ENCODE assay signal across 16 cellular contexts in the genomic region with DNA sequence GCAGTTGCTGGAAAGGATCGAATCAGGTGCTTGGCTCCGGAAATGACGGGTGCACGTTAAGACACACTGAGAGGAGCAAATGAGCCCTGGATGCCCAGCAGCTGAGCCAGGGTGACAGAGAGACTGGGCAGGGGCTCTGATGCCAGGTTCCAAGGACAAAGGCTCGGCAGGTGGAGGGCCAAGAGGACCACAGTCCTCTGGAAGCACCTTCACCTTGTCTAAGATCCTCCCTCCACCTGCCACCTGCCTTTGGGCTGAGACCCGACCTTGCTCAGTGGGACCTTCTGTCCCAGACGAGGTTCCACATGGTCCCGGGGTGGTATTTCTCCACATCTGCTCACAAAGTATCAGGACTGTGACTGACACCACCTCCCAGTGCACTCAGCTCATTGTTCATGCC. TPM values are rescaled to one million over a fixed set of nuclear protein-coding genes. Genes with fewer than 3 reads are reported as not detected.
"Had no signal": no experiment of that assay in that cellular context is flagged by ENCODE, and none has a peak within 500 bp of the region (broad histone marks: within the 10 kb centered on the region; RNA-seq: fewer than 3 reads in every experiment).

No MANE protein-coding gene starts in this region.

- H3K4me1 Mint-ChIP-seq: activated naive CD4-positive, alpha-beta T cell treated with anti-CD3 and anti-CD28 coated beads, Interleukin-2, amount 10 ng/mL, durations not matched to agents 7 days and 5 days; activated T-helper 17 cell treated with anti-CD3 and anti-CD28 coated beads, Interleukin-2, amount 50 U/mL, for 72 hours; stimulated activated effector memory CD8-positive, alpha-beta T cell treated with anti-CD3 and anti-CD28 coated beads, Interleukin-12 subunit alpha, Interleukin-12 subunit beta, amount 100 ng/mL, for 72 hours had no signal

- DNase-seq: activated CD4-positive, alpha-beta T cell treated with anti-CD3 and anti-CD28 coated beads for 4 hours; activated CD8-positive, alpha-beta memory T cell treated with anti-CD3 and anti-CD28 coated beads for 24 hours; activated naive CD4-positive, alpha-beta T cell treated with anti-CD3 and anti-CD28 coated beads, Interleukin-2, amount 10 ng/mL, durations not matched to agents 7 days and 5 days; activated T-cell treated with anti-CD3 and anti-CD28 coated beads for 4 hours; adrenal gland; central memory CD4-positive, alpha-beta T cell; cortex of kidney; left ventricle myocardium superior; nucleus accumbens; T-cell; T1000; thyroid gland had no signal

- H3K27ac ChIP-seq: adrenal gland, prostate gland, thyroid gland, vagina had no signal

- H3K9me3 Mint-ChIP-seq: activated naive CD4-positive, alpha-beta T cell treated with anti-CD3 and anti-CD28 coated beads, Interleukin-2, amount 10 ng/mL, durations not matched to agents 7 days and 5 days; activated T-helper 17 cell treated with anti-CD3 and anti-CD28 coated beads, Interleukin-2, amount 50 U/mL, for 72 hours; stimulated activated effector memory CD8-positive, alpha-beta T cell treated with anti-CD3 and anti-CD28 coated beads, Interleukin-12 subunit alpha, Interleukin-12 subunit beta, amount 100 ng/mL, for 72 hours; T-cell had no signal

- H3K27me3 ChIP-seq: thyroid gland, vagina had no signal

- H3K4me3 Mint-ChIP-seq: activated naive CD4-positive, alpha-beta T cell treated with anti-CD3 and anti-CD28 coated beads, Interleukin-2, amount 10 ng/mL, durations not matched to agents 7 days and 5 days; activated T-helper 17 cell treated with anti-CD3 and anti-CD28 coated beads, Interleukin-2, amount 50 U/mL, for 72 hours; stimulated activated effector memory CD8-positive, alpha-beta T cell treated with anti-CD3 and anti-CD28 coated beads, Interleukin-12 subunit alpha, Interleukin-12 subunit beta, amount 100 ng/mL, for 72 hours; T-cell had no signal

- H3K4me3 ChIP-seq: prostate gland had no signal

- H3K36me3 ChIP-seq: adrenal gland, prostate gland, thyroid gland, vagina had no signal

- H3K36me3 Mint-ChIP-seq: activated naive CD4-positive, alpha-beta T cell treated with anti-CD3 and anti-CD28 coated beads, Interleukin-2, amount 10 ng/mL, durations not matched to agents 7 days and 5 days; stimulated activated effector memory CD8-positive, alpha-beta T cell treated with anti-CD3 and anti-CD28 coated beads, Interleukin-12 subunit alpha, Interleukin-12 subunit beta, amount 100 ng/mL, for 72 hours; T-cell had no signal

- H3K4me1 ChIP-seq: prostate gland had no signal

- ATAC-seq: activated T-helper 17 cell treated with anti-CD3 and anti-CD28 coated beads, Interleukin-2, amount 50 U/mL, for 72 hours; left ventricle myocardium superior; stimulated activated effector memory CD8-positive, alpha-beta T cell treated with anti-CD3 and anti-CD28 coated beads, Interleukin-12 subunit alpha, Interleukin-12 subunit beta, amount 100 ng/mL, for 72 hours; T-cell had no signal

- H3K27ac Mint-ChIP-seq: activated naive CD4-positive, alpha-beta T cell treated with anti-CD3 and anti-CD28 coated beads, Interleukin-2, amount 10 ng/mL, durations not matched to agents 7 days and 5 days; activated T-helper 17 cell treated with anti-CD3 and anti-CD28 coated beads, Interleukin-2, amount 50 U/mL, for 72 hours; stimulated activated effector memory CD8-positive, alpha-beta T cell treated with anti-CD3 and anti-CD28 coated beads, Interleukin-12 subunit alpha, Interleukin-12 subunit beta, amount 100 ng/mL, for 72 hours; T-cell had no signal

- H3K9me3 ChIP-seq: adrenal gland, prostate gland, thyroid gland, vagina had no signal

RNA-seq across cellular contexts. Expression of gene ANO2, which starts 1.0 kb away (rescaled TPM):
- total RNA-seq: activated T-helper 17 cell treated with anti-CD3 and anti-CD28 coated beads, Interleukin-2, amount 50 U/mL, for 72 hours; T-cell had no signal
